In genomic region chr11:61974766-61975631, GRCh38 we compare ENCODE assay signal across 13 cellular contexts. TPM values are rescaled to one million over a fixed set of nuclear protein-coding genes. Genes with fewer than 3 reads are reported as not detected.
DNase-seq lines count a peak whose midpoint lies in the region; ATAC-seq and TF ChIP-seq lines count a peak whose summit lies in the region.
"Had no signal": no experiment of that assay in that cellular context is flagged by ENCODE, and none has a peak within 500 bp of the region (broad histone marks: within the 10 kb centered on the region; RNA-seq: fewer than 3 reads in every experiment).

No MANE protein-coding gene starts in this region.

- H3K36me3 Mint-ChIP-seq in natural killer cell treated with Interleukin-12 subunit alpha and Interleukin-12 subunit beta and Interleukin-15 and Interleukin-18, amount 100 ng/mL, for 72 hours: no peaks in the 10 kb centered on the region
- no peaks in the 10 kb centered on the region for H3K36me3 Mint-ChIP-seq in natural killer cell
- H3K36me3 Mint-ChIP-seq: CD4-positive, CD25-positive, alpha-beta regulatory T cell had no signal

- no peaks in the 10 kb centered on the region for H3K9me3 ChIP-seq in mucosa of stomach (ENCODE audit: control insufficient read depth, low read length)
- no peaks in the 10 kb centered on the region for H3K9me3 ChIP-seq in MM.1S (replicated peaks; ENCODE audit: insufficient read depth, low read length)

- no peaks in the 10 kb centered on the region for H3K27me3 ChIP-seq in mucosa of stomach (ENCODE audit: control insufficient read depth, insufficient read depth, low read length)
- H3K27me3 ChIP-seq in MM.1S (replicated peaks; ENCODE audit: insufficient read depth, low read length): no peaks in the 10 kb centered on the region
- H3K27me3 ChIP-seq: foreskin keratinocyte had no signal

- peak overlapping the region; percentile 75 to 95 for H3K27ac Mint-ChIP-seq in natural killer cell treated with Interleukin-12 subunit alpha and Interleukin-12 subunit beta and Interleukin-15 and Interleukin-18, amount 100 ng/mL, for 72 hours
- H3K27ac Mint-ChIP-seq in natural killer cell: peak overlapping the region in 1 of 2 donors; percentile 54

- H3K4me2 ChIP-seq in MM.1S (ENCODE audit: low read depth, low read length): no peak overlapping the region

- H3K4me3 Mint-ChIP-seq in natural killer cell treated with Interleukin-12 subunit alpha and Interleukin-12 subunit beta and Interleukin-15 and Interleukin-18, amount 100 ng/mL, for 72 hours: peak overlapping the region; percentile 50
- no peak overlapping the region for H3K4me3 Mint-ChIP-seq in natural killer cell

- H3K9ac ChIP-seq in mucosa of stomach (ENCODE audit: low read length) (peak overlapping the region; percentile 55), MM.1S (ENCODE audit: low read length) (no peak overlapping the region)

- TF ChIP-seq CTCF in natural killer cell (IDR thresholded peaks at IDR 0.05) (no peak), MM.1S (IDR thresholded peaks at IDR 0.05; ENCODE audit: low read length) (no peak)

- ATAC-seq in natural killer cell treated with Interleukin-12 subunit alpha and Interleukin-12 subunit beta and Interleukin-15 and Interleukin-18, amount 100 ng/mL, for 72 hours: no peak
- ATAC-seq in natural killer cell: no peak
- ATAC-seq: foreskin keratinocyte, HCT116 had no signal

- H3F3A ChIP-seq in MM.1S (ENCODE audit: insufficient read depth, low read length): no peaks in the 10 kb centered on the region

- H3K4me1 ChIP-seq in mucosa of stomach (ENCODE audit: control insufficient read depth, insufficient read depth, low read length) (peaks cover 90% of the 10 kb centered on the region), MM.1S (ENCODE audit: low read length) (peaks cover 10% of the 10 kb centered on the region)

- peak overlapping the region; percentile 13 for H3K27ac ChIP-seq in caudate nucleus (ENCODE audit: low read depth, low read length)
- H3K27ac ChIP-seq in MM.1S (ENCODE audit: low read length): no peak overlapping the region

- H3K36me3 ChIP-seq in mucosa of stomach (ENCODE audit: control insufficient read depth, insufficient read depth, low read length): no peaks in the 10 kb centered on the region
- no peaks in the 10 kb centered on the region for H3K36me3 ChIP-seq in MM.1S (replicated peaks; ENCODE audit: insufficient read depth, low read length)

- H2AFZ ChIP-seq in MM.1S (ENCODE audit: low read length): no peak overlapping the region

- DNase-seq in natural killer cell treated with Interleukin-12 subunit alpha and Interleukin-12 subunit beta and Interleukin-15 and Interleukin-18, amount 100 ng/mL, for 72 hours (ENCODE audit: low spot score): no peak
- no peak for DNase-seq in natural killer cell
- DNase-seq in caudate nucleus (lab: John Stamatoyannopoulos, UW): no peak
- DNase-seq in NCI-H2107 (lab: John Stamatoyannopoulos, UW): no peak
- no peak for DNase-seq in activated gamma-delta T cell (lab: John Stamatoyannopoulos, UW)
- no peak for DNase-seq in MM.1S
- DNase-seq in OCI-M1 (lab: John Stamatoyannopoulos, UW): no peak
- DNase-seq: CD4-positive, CD25-positive, alpha-beta regulatory T cell; foreskin keratinocyte; NCI-H446 had no signal

- H4K20me1 ChIP-seq in MM.1S (ENCODE audit: insufficient read depth, low read length): no peaks in the 10 kb centered on the region

- H3K4me1 Mint-ChIP-seq in natural killer cell treated with Interleukin-12 subunit alpha and Interleukin-12 subunit beta and Interleukin-15 and Interleukin-18, amount 100 ng/mL, for 72 hours (ENCODE audit: low read depth in 2 of 2): peaks cover 49 to 65% of the 10 kb centered on the region in 2 donors
- peaks cover 7 to 15% of the 10 kb centered on the region in 2 donors for H3K4me1 Mint-ChIP-seq in natural killer cell

- no peaks in the 10 kb centered on the region for H3K79me2 ChIP-seq in MM.1S (ENCODE audit: low read length)

- no peaks in the 10 kb centered on the region for H3K9me3 Mint-ChIP-seq in natural killer cell treated with Interleukin-12 subunit alpha and Interleukin-12 subunit beta and Interleukin-15 and Interleukin-18, amount 100 ng/mL, for 72 hours
- H3K9me3 Mint-ChIP-seq in natural killer cell: no peaks in the 10 kb centered on the region

- no peaks in the 10 kb centered on the region for H3K27me3 Mint-ChIP-seq in natural killer cell treated with Interleukin-12 subunit alpha and Interleukin-12 subunit beta and Interleukin-15 and Interleukin-18, amount 100 ng/mL, for 72 hours
- no peaks in the 10 kb centered on the region for H3K27me3 Mint-ChIP-seq in natural killer cell (ENCODE audit: low read depth in 2 of 2)
- H3K27me3 Mint-ChIP-seq: CD4-positive, CD25-positive, alpha-beta regulatory T cell had no signal

- H3K4me3 ChIP-seq in mucosa of stomach (ENCODE audit: low read length): no peak overlapping the region
- H3K4me3 ChIP-seq in MM.1S (ENCODE audit: low read length): no peak overlapping the region

- H3K9me2 ChIP-seq in MM.1S (replicated peaks; ENCODE audit: insufficient read depth, low read length): no peaks in the 10 kb centered on the region

- intact Hi-C loops in natural killer cell (cut with micrococcal nuclease): no loop called here

RNA-seq across cellular contexts. Expression of gene FTH1, which starts 7.6 kb away (rescaled TPM):
- over 10,000 TPM in 1 of 2 donors, 1,000 to 10,000 TPM in 1; 5,097 to 40,662 TPM for total RNA-seq in natural killer cell treated with Interleukin-12 subunit alpha and Interleukin-12 subunit beta and Interleukin-15 and Interleukin-18, amount 100 ng/mL, for 72 hours
- total RNA-seq in natural killer cell: 1,000 to 10,000 TPM; 1,067 to 1,951 (median 1,796) TPM

RNA-seq across cellular contexts. Expression of gene BEST1, which starts 24.8 kb away (rescaled TPM):
- 1 to 10 TPM; 1.0 to 1.9 TPM for total RNA-seq in natural killer cell treated with Interleukin-12 subunit alpha and Interleukin-12 subunit beta and Interleukin-15 and Interleukin-18, amount 100 ng/mL, for 72 hours
- total RNA-seq in natural killer cell: 1 to 10 TPM in 2 of 3 donors, under 1 TPM in 1; 0.32 to 2.0 (median 1.4) TPM
- total RNA-seq: T-helper 2 cell treated with Interferon-gamma antibody and Interleukin-4, amounts not matched to agents 100 ng/mL and 5 ng/mL, for 36 hours had no signal

RNA-seq across cellular contexts. Expression of gene RAB3IL1, which starts 57.6 kb away (rescaled TPM):
- total RNA-seq in natural killer cell treated with Interleukin-12 subunit alpha and Interleukin-12 subunit beta and Interleukin-15 and Interleukin-18, amount 100 ng/mL, for 72 hours: not detected
- not detected for total RNA-seq in natural killer cell
- total RNA-seq: CD4-positive, CD25-positive, alpha-beta regulatory T cell; T-helper 2 cell treated with Interferon-gamma antibody and Interleukin-4, amounts not matched to agents 100 ng/mL and 5 ng/mL, for 36 hours had no signal
